ENCODE assay signal across 28 cellular contexts in genomic region chr7:22390512-22390911, GRCh38. TPM values are rescaled to one million over a fixed set of nuclear protein-coding genes. Genes with fewer than 3 reads are reported as not detected.
DNase-seq lines count a peak whose midpoint lies in the region; ATAC-seq, FAIRE-seq and TF ChIP-seq lines count a peak whose summit lies in the region.
"Had no signal": no experiment of that assay in that cellular context is flagged by ENCODE, and none has a peak within 500 bp of the region (broad histone marks: within the 10 kb centered on the region; RNA-seq: fewer than 3 reads in every experiment).

No MANE protein-coding gene starts in this region.

- ATAC-seq in HepG2 (no peak), right lobe of liver (no peak), HG03354 (IDR thresholded peaks at IDR 0.05; ENCODE audit: poor library complexity, severe bottlenecking, unreplicated experiment) (no peak)
- ATAC-seq: GM23338, Panc1 had no signal

- no peaks in the 10 kb centered on the region for H3K36me3 ChIP-seq in HepG2 (replicated peaks in 1 of 2; ENCODE audit: control insufficient read depth in 1 of 2, insufficient read depth in 2 of 2, low read length in 2 of 2)
- no peaks in the 10 kb centered on the region for H3K36me3 ChIP-seq in right lobe of liver
- no peaks in the 10 kb centered on the region for H3K36me3 ChIP-seq in OCI-LY7 (ENCODE audit: insufficient read depth, low read length)
- H3K36me3 ChIP-seq in keratinocyte (ENCODE audit: control insufficient read depth in 2 of 2, extremely low read depth in 1 of 2, insufficient read depth in 2 of 2, low read length in 2 of 2): no peaks in the 10 kb centered on the region

- H3K9me2 ChIP-seq in OCI-LY7 (ENCODE audit: insufficient read depth, low read length): no peaks in the 10 kb centered on the region

- intact Hi-C loops in HepG2 (cut with micrococcal nuclease; ENCODE audit: unreplicated experiment): no loop called here
- intact Hi-C loops in right lobe of liver (cut with DNase I): no loop called here
- intact Hi-C loops in OCI-LY7 (cut with micrococcal nuclease; ENCODE audit: unreplicated experiment): no loop called here

- CTCF ChIA-PET in HepG2 (lab: Yijun Ruan, JAX; ENCODE audit: low intra/inter-chr PET ratio, low total read pairs) (no interaction called here), OCI-LY7 (lab: Charles Lee; ENCODE audit: unreplicated experiment) (interaction anchor here (0.8 to 1.4 kb wide), 3 partner anchors 19 to 34 kb away, joined by 3 to 5 read pairs (median 3); no protein-coding TSS in a partner anchor)

- no peak overlapping the region for H3K4me2 ChIP-seq in HepG2 (ENCODE audit: low read depth, low read length)
- peak overlapping the region; percentile 41 for H3K4me2 ChIP-seq in OCI-LY7 (ENCODE audit: low read length)
- H3K4me2 ChIP-seq in keratinocyte (ENCODE audit: control insufficient read depth, extremely low read depth, insufficient read depth, low read depth, low read length): no peak overlapping the region
- H3K4me2 ChIP-seq: GM23338, KMS-11 had no signal

- no peak for TF ChIP-seq CTCF in HepG2 (CRISPR knock-in tag; IDR thresholded peaks at IDR 0.05)
- TF ChIP-seq CTCF in right lobe of liver (IDR thresholded peaks at IDR 0.05): no peak
- peak; percentile 47; the same call in 1 of the 2 replicates for TF ChIP-seq CTCF in OCI-LY7 (conservative IDR thresholded peaks at IDR 0.05; ENCODE audit: low read length)
- no peak for TF ChIP-seq CTCF in keratinocyte (optimal IDR thresholded peaks at IDR 0.05 in 1 of 3, IDR thresholded peaks at IDR 0.05 in 1 of 3, conservative IDR thresholded peaks at IDR 0.05 in 1 of 3; ENCODE audit: extremely low read depth in 1 of 3, insufficient read depth in 2 of 3, low read length in 3 of 3)

- BruUV-seq in HepG2 (replicated peaks; lab: Mats Ljungman, UMichigan): no TSS peak
- BruUV-seq in OCI-LY7 (replicated peaks; lab: Mats Ljungman, UMichigan): no TSS peak

- H3K9me3 ChIP-seq in HepG2 (ENCODE audit: low read length) (no peaks in the 10 kb centered on the region), right lobe of liver (no peaks in the 10 kb centered on the region), OCI-LY7 (ENCODE audit: low read length) (no peaks in the 10 kb centered on the region), keratinocyte (ENCODE audit: control insufficient read depth, low read depth, low read length) (no peaks in the 10 kb centered on the region)

- in situ Hi-C loops in HepG2 (cut with HindIII; ENCODE audit: extremely low pct_ligation_motif_present, low pct_unique_long_range_greater_than_20kb): no loop called here

- POLR2A ChIA-PET in HepG2 (lab: Yijun Ruan, JAX): no interaction called here
- POLR2A ChIA-PET in OCI-LY7 (lab: Charles Lee): interaction anchor here (0.7 to 8.7 kb wide), 16 partner anchors 9 to 49 kb away, joined by 3 to 105 read pairs (median 6); no protein-coding TSS in a partner anchor

- no peak overlapping the region for H3K9ac ChIP-seq in HepG2 (ENCODE audit: insufficient read depth, low read depth, low read length)
- H3K9ac ChIP-seq in keratinocyte (ENCODE audit: control insufficient read depth, extremely low read depth, insufficient read depth, low read length): no peak overlapping the region
- H3K9ac ChIP-seq: KMS-11 had no signal

- no peak for FAIRE-seq in HepG2 (lab: Jason Lieb, UNC)
- FAIRE-seq in keratinocyte (lab: Jason Lieb, UNC): peak; percentile 13

- no peaks in the 10 kb centered on the region for H3K79me2 ChIP-seq in HepG2 (ENCODE audit: insufficient read depth, low read length)
- no peaks in the 10 kb centered on the region for H3K79me2 ChIP-seq in OCI-LY7 (ENCODE audit: insufficient read depth, low read depth, low read length)
- no peaks in the 10 kb centered on the region for H3K79me2 ChIP-seq in keratinocyte (ENCODE audit: control insufficient read depth, insufficient read depth, low read length)

- TF ChIP-seq POLR2A in HepG2 (IDR thresholded peaks at IDR 0.05; ENCODE audit: insufficient read depth in 1 of 2, low read depth in 2 of 2, low read length in 2 of 2) (no peak), right lobe of liver (IDR thresholded peaks at IDR 0.05) (no peak)

- H3K9me1 ChIP-seq in keratinocyte (ENCODE audit: control insufficient read depth, extremely low read depth, insufficient read depth, low read length): no peaks in the 10 kb centered on the region

- H3K4me1 ChIP-seq in HepG2 (ENCODE audit: insufficient read depth, low read length) (peaks cover 31% of the 10 kb centered on the region), right lobe of liver (no peaks in the 10 kb centered on the region), OCI-LY7 (ENCODE audit: insufficient read depth, low read length, poor library complexity, severe bottlenecking) (peaks cover 81% of the 10 kb centered on the region), keratinocyte (ENCODE audit: control insufficient read depth, extremely low read depth, insufficient read depth, low read length) (no peaks in the 10 kb centered on the region)

- DNase-seq in HepG2 (ENCODE audit: low spot score) (no peak), right lobe of liver (no peak), OCI-LY7 (ENCODE audit: low spot score) (peak; percentile 53), keratinocyte (ENCODE audit: low read depth, low spot score) (no peak), NCI-H2171 treated with DMSO at 0.1 percent for 48 hours (lab: John Stamatoyannopoulos, UW) (no peak), NCI-H526 treated with DMSO at 0.1 percent for 48 hours (lab: John Stamatoyannopoulos, UW) (no peak)
- DNase-seq: 8988T; ACHN; CD4-positive, alpha-beta memory T cell; COR-L47; H9; IMR-90; NCI-H1092; NCI-H1417 treated with DMSO at 0.1 percent for 48 hours; NCI-H187; NCI-H2081 treated with DMSO at 0.1 percent for 48 hours; NCI-H2171; NCI-H345; NCI-H510A treated with DMSO at 0.1 percent for 48 hours; NCI-H82; SHP77 treated with DMSO at 0.1 percent for 48 hours; T-helper 1 cell had no signal

- 0% methylated on average over 1 of the region's 1 CpG for WGBS in HepG2 (ENCODE audit: low lambda C conversion rate)
- 33% methylated on average over 1 of the region's 1 CpG for WGBS in right lobe of liver (ENCODE audit: insufficient coverage, low coverage, low lambda C conversion rate, missing lambda C conversion rate)

- TF ChIP-seq EP300 in HepG2 (IDR thresholded peaks at IDR 0.05; ENCODE audit: low read depth in 2 of 2, low read length in 2 of 2): no peak
- TF ChIP-seq EP300 in HepG2 (CRISPR knock-in tag; IDR thresholded peaks at IDR 0.05; ENCODE audit: borderline replicate concordance): no peak

- no peak for TF ChIP-seq RAD21 in HepG2 (CRISPR knock-in tag; IDR thresholded peaks at IDR 0.05)

- H3K27ac ChIP-seq in HepG2 (ENCODE audit: extremely low read length, insufficient read depth, low read length) (no peak overlapping the region), right lobe of liver (no peak overlapping the region), OCI-LY7 (ENCODE audit: low read depth, low read length, poor library complexity, severe bottlenecking) (peak overlapping the region; percentile 20), keratinocyte (ENCODE audit: control insufficient read depth, insufficient read depth, low read length) (no peak overlapping the region)
- H3K27ac ChIP-seq: KMS-11, RWPE1 had no signal

- dilution Hi-C loops in keratinocyte (cut with MboI; ENCODE audit: extremely low pct_ligation_motif_present, low sequenced_read_pairs): no loop called here

- no peak overlapping the region for H2AFZ ChIP-seq in HepG2 (ENCODE audit: low read length)
- H2AFZ ChIP-seq in OCI-LY7 (ENCODE audit: low read length): peak overlapping the region; percentile 86
- no peak overlapping the region for H2AFZ ChIP-seq in keratinocyte (ENCODE audit: control insufficient read depth, low read length)
- H2AFZ ChIP-seq: GM23338 had no signal

- H3K4me3 ChIP-seq in HepG2 (replicated peaks in 1 of 3; ENCODE audit: insufficient read depth in 1 of 3, low read depth in 2 of 3, low read length in 3 of 3): no peak overlapping the region
- no peak overlapping the region for H3K4me3 ChIP-seq in right lobe of liver
- no peak overlapping the region for H3K4me3 ChIP-seq in OCI-LY7 (ENCODE audit: low read depth, low read length, poor library complexity, severe bottlenecking)
- H3K4me3 ChIP-seq in keratinocyte (ENCODE audit: control insufficient read depth in 2 of 3, extremely low read depth in 1 of 3, insufficient read depth in 2 of 3, low read depth in 1 of 3, low read length in 3 of 3): no peak overlapping the region
- H3K4me3 ChIP-seq: GM23338 had no signal

- H4K20me1 ChIP-seq in HepG2 (ENCODE audit: insufficient read depth, low read length): no peaks in the 10 kb centered on the region
- H4K20me1 ChIP-seq in OCI-LY7 (ENCODE audit: insufficient read depth, low read length): no peaks in the 10 kb centered on the region
- no peaks in the 10 kb centered on the region for H4K20me1 ChIP-seq in keratinocyte (ENCODE audit: control insufficient read depth, extremely low read depth, insufficient read depth, low read length)

- H3K27me3 ChIP-seq in HepG2 (ENCODE audit: control insufficient read depth in 1 of 2, insufficient read depth in 2 of 2, low read length in 2 of 2) (no peaks in the 10 kb centered on the region), right lobe of liver (no peaks in the 10 kb centered on the region), keratinocyte (ENCODE audit: control insufficient read depth, extremely low read depth, insufficient read depth, low read length) (no peaks in the 10 kb centered on the region)

RNA-seq across cellular contexts. Expression of gene RAPGEF5, which starts 33.6 kb away (rescaled TPM):
- 14.2 and 23.4 TPM in 2 replicates for total RNA-seq in HepG2 (2016; rRNA removed; fragmentation: Illumina TruSeq; extraction: Trizol)
- total RNA-seq in HepG2 (2016; cell fraction: cytosol; rRNA removed; fragmentation: Illumina TruSeq; extraction: Trizol; ENCODE audit: low read depth): 38.2 and 53.3 TPM in 2 replicates
- total RNA-seq in HepG2 (2016; cell fraction: insoluble cytoplasmic fraction; rRNA removed; fragmentation: Illumina TruSeq; extraction: Trizol): 13.2 and 22.4 TPM in 2 replicates
- 12.4 and 13.4 TPM in 2 replicates for total RNA-seq in HepG2 (2016; cell fraction: membrane; rRNA removed; fragmentation: Illumina TruSeq; extraction: Trizol)
- total RNA-seq in HepG2 (2016; cell fraction: nucleus; rRNA removed; fragmentation: Illumina TruSeq; extraction: Trizol): 71.0 and 73.9 TPM in 2 replicates
- 17.1 and 22.1 TPM in 2 replicates for polyA plus RNA-seq in HepG2 (2011; rRNA removed)
- polyA plus RNA-seq in HepG2 (2011; cell fraction: cytosol; rRNA removed): 5.9 and 10.7 TPM in 2 replicates
- polyA plus RNA-seq in HepG2 (2011; cell fraction: nucleus; rRNA removed): 46.0 and 51.6 TPM in 2 replicates
- polyA plus RNA-seq in HepG2 (2012): 17.5 and 19.8 TPM in 2 replicates
- polyA plus RNA-seq in HepG2 (2016; cell fraction: cytosol; fragmentation: Illumina TruSeq; extraction: Trizol; ENCODE audit: low read depth): 0.33 and 0.40 TPM in 2 replicates
- 6.6 and 6.7 TPM in 2 replicates for polyA plus RNA-seq in HepG2 (2016; cell fraction: insoluble cytoplasmic fraction; fragmentation: Illumina TruSeq; extraction: Trizol; ENCODE audit: low read depth)
- polyA plus RNA-seq in HepG2 (2016; cell fraction: membrane; fragmentation: Illumina TruSeq; extraction: Trizol; ENCODE audit: low read depth): 1.1 and 1.5 TPM in 2 replicates
- polyA plus RNA-seq in HepG2 (2016; cell fraction: nucleus; fragmentation: Illumina TruSeq; extraction: Trizol; ENCODE audit: insufficient read depth, low read depth): 16.3 and 19.9 TPM in 2 replicates
- 0.12 and 96.5 TPM in 2 replicates for polyA minus RNA-seq in HepG2 (2011; rRNA and poly(A)+ RNA removed; ENCODE audit: low replicate concordance)
- 28.1 and 39.1 TPM in 2 replicates for polyA minus RNA-seq in HepG2 (2011; cell fraction: cytosol; rRNA and poly(A)+ RNA removed)
- polyA minus RNA-seq in HepG2 (2011; cell fraction: nucleus; rRNA and poly(A)+ RNA removed): 471 and 523 TPM in 2 replicates
- total RNA-seq in right lobe of liver: 10 to 100 TPM; 15.5 to 56.4 (median 27.1) TPM
- 114 and 136 TPM in 2 replicates for total RNA-seq in OCI-LY7 (2014; rRNA removed; shearing (Covaris generic))
- total RNA-seq in OCI-LY7 (2022): 115 and 120 TPM in 2 replicates
- 1.3 to 2.1 TPM (median 1.5 TPM) in 3 replicates for polyA plus RNA-seq in keratinocyte
- 8.3 TPM for polyA plus RNA-seq in keratinocyte (2011; ENCODE audit: low read depth)
- 0.57 and 1.4 TPM in 2 replicates for polyA plus RNA-seq in keratinocyte (2011; cell fraction: cytosol; rRNA removed)
- polyA plus RNA-seq in keratinocyte (2011; cell fraction: nucleus; rRNA removed): 2.6 and 3.2 TPM in 2 replicates
- 1.3 and 1.7 TPM in 2 replicates for polyA plus RNA-seq in keratinocyte (2012; ENCODE audit: low replicate concordance)
- 1.3 to 9.2 TPM (median 5.7 TPM) in 3 replicates for polyA minus RNA-seq in keratinocyte
- polyA minus RNA-seq in keratinocyte (2011; cell fraction: cytosol; rRNA and poly(A)+ RNA removed): 2.3 TPM
- polyA minus RNA-seq in keratinocyte (2011; cell fraction: nucleus; rRNA and poly(A)+ RNA removed): 9.8 and 17.4 TPM in 2 replicates
- total RNA-seq: CD4-positive, alpha-beta memory T cell had no signal
- polyA plus RNA-seq: BJ; CD4-positive, alpha-beta memory T cell had no signal
